27 cellular contexts compared by ENCODE assay signal in the genomic region with DNA sequence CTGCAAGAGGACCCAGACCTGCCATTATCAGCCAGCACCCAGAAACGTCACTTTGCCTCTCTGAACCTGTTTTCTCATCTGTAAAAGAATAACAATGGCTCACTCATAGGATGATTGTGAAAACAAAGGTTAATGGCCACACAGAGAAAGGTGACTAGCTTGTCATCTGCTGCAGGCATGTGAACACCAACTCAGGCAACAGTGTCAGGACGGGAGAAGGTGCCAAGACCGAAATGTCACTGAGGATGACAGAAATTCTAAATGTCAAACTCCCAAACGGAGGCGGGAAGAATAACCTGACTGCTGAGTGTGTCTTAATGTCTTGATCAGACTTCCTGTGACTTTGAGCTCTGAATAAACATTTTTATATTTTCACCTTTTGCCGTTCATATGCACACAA. TPM values are rescaled to one million over a fixed set of nuclear protein-coding genes. Genes with fewer than 3 reads are reported as not detected.
"Had no signal": no experiment of that assay in that cellular context is flagged by ENCODE, and none has a peak within 500 bp of the region (broad histone marks: within the 10 kb centered on the region; RNA-seq: fewer than 3 reads in every experiment).

No MANE protein-coding gene starts in this region.

- ATAC-seq: Panc1, PC-3, Right ventricle myocardium inferior, SK-N-SH treated with all-trans-retinoic acid at 6 μM for 48 hours had no signal

- DNase-seq: KBM-7, MV-4-11, NCI-H1048, NCI-H1105, NCI-H1417 treated with DMSO at 0.1 percent for 48 hours, NCI-H146, NCI-H1694 treated with DMSO at 0.1 percent for 48 hours, NCI-H1930, NCI-H2081, NCI-H2107, NCI-H2227 treated with DMSO at 0.1 percent for 48 hours, NCI-H524, NCI-H526 treated with DMSO at 0.1 percent for 48 hours, NCI-H748 treated with DMSO at 0.1 percent for 48 hours, PC-3, SHP77 treated with DMSO at 0.1 percent for 48 hours, SJCRH30 had no signal

- H3K27ac Mint-ChIP-seq: IgD-negative memory B cell had no signal

- H3K4me3 ChIP-seq: SJCRH30 had no signal

- H3K36me3 Mint-ChIP-seq: IgD-negative memory B cell had no signal

- FAIRE-seq: HTR-8/SVneo had no signal

- H3K27ac ChIP-seq: HL-60, SJCRH30 had no signal

- H3K4me3 Mint-ChIP-seq: IgD-negative memory B cell had no signal

- H3K36me3 ChIP-seq: SJCRH30 had no signal

RNA-seq across cellular contexts. Expression of gene PADI4, which starts 10.3 kb away (rescaled TPM):
- total RNA-seq: LHCN-M2, NCI-H460, SJCRH30 had no signal

RNA-seq across cellular contexts. Expression of gene PADI6, which starts 53.7 kb away (rescaled TPM):
- total RNA-seq: LHCN-M2, MCF 10A, NCI-H460, OCI-LY7, PC-3, Right ventricle myocardium inferior, SJCRH30 had no signal
- polyA plus RNA-seq: IgD-negative memory B cell had no signal
